11 cellular contexts compared by ENCODE assay signal in the genomic region with DNA sequence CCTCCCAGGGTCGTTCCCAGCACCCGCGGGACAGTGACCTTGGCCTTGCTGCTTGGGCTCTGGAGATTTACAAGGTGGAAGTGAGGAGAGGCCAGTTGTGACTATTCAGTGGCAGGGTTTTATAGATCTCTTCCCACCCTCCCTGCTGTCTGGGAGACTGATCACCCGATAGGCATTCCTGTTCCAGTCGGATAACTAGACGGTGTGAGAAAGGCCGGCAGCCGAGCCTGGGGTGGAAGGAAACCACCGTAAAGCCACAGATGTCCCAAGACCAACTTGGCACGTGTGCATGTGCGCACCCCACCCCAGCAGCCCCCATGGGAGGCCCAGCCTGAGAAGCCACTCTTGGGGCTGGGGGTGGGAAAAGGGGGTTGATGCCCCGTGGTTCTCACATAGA.
DNase-seq lines count a peak whose midpoint lies in the region; ATAC-seq and TF ChIP-seq lines count a peak whose summit lies in the region.
"Had no signal": no experiment of that assay in that cellular context is flagged by ENCODE, and none has a peak within 500 bp of the region (broad histone marks: within the 10 kb centered on the region; RNA-seq: fewer than 3 reads in every experiment).

No MANE protein-coding gene starts in this region.

- ATAC-seq in HCT116, result no peak
- ATAC-seq in GM21528 (IDR thresholded peaks at IDR 0.05; ENCODE audit: low FRiP score, unreplicated experiment), result no peak

- no peaks in the 10 kb centered on the region for H3K27me3 ChIP-seq in HCT116 (ENCODE audit: insufficient read depth, low read length)
- H3K27me3 ChIP-seq in stomach smooth muscle (ENCODE audit: control insufficient read depth in 1 of 2, insufficient read depth in 2 of 2, low read length in 2 of 2), result no peaks in the 10 kb centered on the region

- CTCF ChIA-PET in HCT116 (lab: Charles Lee), result no interaction called here
- CTCF ChIA-PET in activated naive CD4-positive, alpha-beta T cell treated with anti-CD3 and anti-CD28 coated beads for 36 hours (lab: Charles Lee), result no interaction called here

- BruUV-seq in HCT116 (replicated peaks; lab: Mats Ljungman, UMichigan), result no TSS peak

- H3K27me3 Mint-ChIP-seq in CD14-positive monocyte (ENCODE audit: low read depth in 3 of 3), result peaks cover 0 to 17% (median 16%) of the 10 kb centered on the region in 3 donors
- H3K27me3 Mint-ChIP-seq in activated naive CD4-positive, alpha-beta T cell treated with anti-CD3 and anti-CD28 coated beads for 36 hours (ENCODE audit: low read depth), result no peaks in the 10 kb centered on the region

- no peak for TF ChIP-seq RAD21 in HCT116 (IDR thresholded peaks at IDR 0.05; ENCODE audit: low read depth)

- no peak overlapping the region for H2AFZ ChIP-seq in HCT116 (ENCODE audit: low read depth, low read length, poor library complexity, severe bottlenecking)

- DNase-seq in HCT116 (ENCODE audit: low read depth, low spot score) (no peak), astrocyte of the hippocampus (ENCODE audit: low read depth, low spot score) (peak; percentile 88), kidney tubule cell (ENCODE audit: low spot score) (peak; percentile 88), CD14-positive monocyte (ENCODE audit: low spot score) (no peak), DMS53 (lab: John Stamatoyannopoulos, UW) (no peak)
- DNase-seq in activated naive CD4-positive, alpha-beta T cell treated with anti-CD3 and anti-CD28 coated beads for 36 hours, result no peak
- DNase-seq: activated CD4-positive, CD25-positive, alpha-beta regulatory T cell; dermis blood vessel endothelial cell; NCI-H187 had no signal

- peak overlapping the region; percentile 43 for H3K4me2 ChIP-seq in HCT116 (ENCODE audit: low read length)

- H3K4me1 ChIP-seq in HCT116 (ENCODE audit: control insufficient read depth in 1 of 2, insufficient read depth in 2 of 2, low read length in 2 of 2) (peaks cover 13 to 34% of the 10 kb centered on the region in 2 experiments), stomach smooth muscle (ENCODE audit: control insufficient read depth, insufficient read depth, low read length) (peaks cover 83% of the 10 kb centered on the region)

- H3K9me2 ChIP-seq in HCT116 (ENCODE audit: insufficient read depth), result no peaks in the 10 kb centered on the region

- intact Hi-C loops in HCT116 (cut with micrococcal nuclease) (no loop called here), CD14-positive monocyte (cut with micrococcal nuclease) (no loop called here)
- intact Hi-C loops in activated naive CD4-positive, alpha-beta T cell treated with anti-CD3 and anti-CD28 coated beads for 36 hours (cut with micrococcal nuclease), result no loop called here

- no peak overlapping the region for H3K4me3 Mint-ChIP-seq in CD14-positive monocyte
- no peak overlapping the region for H3K4me3 Mint-ChIP-seq in activated naive CD4-positive, alpha-beta T cell treated with anti-CD3 and anti-CD28 coated beads for 36 hours

- peaks cover 0 to 3% (median 0%) of the 10 kb centered on the region in 7 donors for H3K9me3 Mint-ChIP-seq in CD14-positive monocyte
- H3K9me3 Mint-ChIP-seq in activated naive CD4-positive, alpha-beta T cell treated with anti-CD3 and anti-CD28 coated beads for 36 hours, result no peaks in the 10 kb centered on the region

- no peak overlapping the region for H3K27ac Mint-ChIP-seq in CD14-positive monocyte
- H3K27ac Mint-ChIP-seq in activated naive CD4-positive, alpha-beta T cell treated with anti-CD3 and anti-CD28 coated beads for 36 hours, result no peak overlapping the region

- no peak for TF ChIP-seq CTCF in HCT116 (IDR thresholded peaks at IDR 0.05 in 2 of 3, conservative IDR thresholded peaks at IDR 0.05 in 1 of 3; ENCODE audit: borderline replicate concordance in 1 of 3, insufficient read depth in 1 of 3, low read depth in 2 of 3, low read length in 2 of 3)
- TF ChIP-seq CTCF in CD14-positive monocyte (IDR thresholded peaks at IDR 0.05), result no peak

- RAD21 ChIA-PET in HCT116 (lab: Charles Lee; ENCODE audit: low non-redundant PET in 1 of 2, low total read pairs in 2 of 2, uncharacterized antibody in 2 of 2, unreplicated experiment in 2 of 2), result no interaction called here

- H3K79me2 ChIP-seq in HCT116 (ENCODE audit: insufficient read depth, low read length), result no peaks in the 10 kb centered on the region

- TF ChIP-seq POLR2A in HCT116 (IDR thresholded peaks at IDR 0.05; ENCODE audit: borderline replicate concordance, extremely low read depth, insufficient read depth, insufficient read length), result no peak

- H3K4me1 Mint-ChIP-seq in CD14-positive monocyte, result peaks cover 19% of the 10 kb centered on the region
- H3K4me1 Mint-ChIP-seq in activated naive CD4-positive, alpha-beta T cell treated with anti-CD3 and anti-CD28 coated beads for 36 hours (ENCODE audit: low read depth), result peaks cover 12% of the 10 kb centered on the region

- H3K27ac ChIP-seq in HCT116 (ENCODE audit: low read depth, low read length), result no peak overlapping the region
- peak overlapping the region; percentile 77 for H3K27ac ChIP-seq in stomach smooth muscle (ENCODE audit: low read length)

- H3K9me3 ChIP-seq in HCT116 (ENCODE audit: control insufficient read depth in 1 of 2, insufficient read depth in 1 of 2, low read depth in 1 of 2, low read length in 2 of 2) (no peaks in the 10 kb centered on the region), stomach smooth muscle (ENCODE audit: control insufficient read depth in 2 of 2, low read length in 2 of 2) (no peaks in the 10 kb centered on the region)

- no peaks in the 10 kb centered on the region for H4K20me1 ChIP-seq in HCT116 (ENCODE audit: insufficient read depth)

- H3K4me3 ChIP-seq in HCT116 (replicated peaks in 1 of 2; ENCODE audit: low read depth in 1 of 2, low read length in 2 of 2) (no peak overlapping the region), stomach smooth muscle (ENCODE audit: low read length in 2 of 2) (no peak overlapping the region)

- H3K9ac ChIP-seq in HCT116 (ENCODE audit: low read length) (no peak overlapping the region), stomach smooth muscle (ENCODE audit: low read length in 2 of 2) (no peak overlapping the region)

- H3K36me3 ChIP-seq in HCT116 (ENCODE audit: control insufficient read depth in 1 of 2, insufficient read depth in 2 of 2, low read length in 2 of 2) (peaks cover 0 to 2% of the 10 kb centered on the region in 2 experiments; a peak in 2 of 4 replicates), stomach smooth muscle (ENCODE audit: control insufficient read depth in 2 of 2, insufficient read depth in 2 of 2, low read length in 2 of 2) (peaks cover 16 to 23% of the 10 kb centered on the region in 2 donors)

- POLR2A ChIA-PET in HCT116 (lab: Charles Lee), result no interaction called here

- peaks cover 0 to 3% of the 10 kb centered on the region in 2 donors for H3K36me3 Mint-ChIP-seq in CD14-positive monocyte
- no peaks in the 10 kb centered on the region for H3K36me3 Mint-ChIP-seq in activated naive CD4-positive, alpha-beta T cell treated with anti-CD3 and anti-CD28 coated beads for 36 hours (ENCODE audit: low read depth)

TF ChIP-seq in HCT116, 20 proteins besides CTCF, POLR2A, EP300 and RAD21:
- TF ChIP-seq SIN3A (IDR thresholded peaks at IDR 0.05; ENCODE audit: low read depth) (no peak), POLR2AphosphoS5 (IDR thresholded peaks at IDR 0.05; ENCODE audit: low read depth, low read length) (no peak), ZBTB33 (IDR thresholded peaks at IDR 0.05; ENCODE audit: extremely low read depth, insufficient replicate concordance, low read length) (no peak), ELF1 (IDR thresholded peaks at IDR 0.05; ENCODE audit: borderline replicate concordance, low read depth) (no peak)
- TF ChIP-seq, protein P1, sequence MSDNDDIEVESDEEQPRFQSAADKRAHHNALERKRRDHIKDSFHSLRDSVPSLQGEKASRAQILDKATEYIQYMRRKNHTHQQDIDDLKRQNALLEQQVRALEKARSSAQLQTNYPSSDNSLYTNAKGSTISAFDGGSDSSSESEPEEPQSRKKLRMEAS (IDR thresholded peaks at IDR 0.05), result no peak

Comparison
In these comparisons a context has a peak if more than half of its experiments do, and no peak if none do; other contexts are left out.
1. DNase-seq: peak in astrocyte of the hippocampus (single experiment) and kidney tubule cell (single experiment); none in HCT116 (single experiment), CD14-positive monocyte (single experiment), activated naive CD4-positive, alpha-beta T cell treated with anti-CD3 and anti-CD28 coated beads for 36 hours (single experiment) and DMS53 (single experiment).